8 cellular contexts compared by ENCODE assay signal in the genomic region with DNA sequence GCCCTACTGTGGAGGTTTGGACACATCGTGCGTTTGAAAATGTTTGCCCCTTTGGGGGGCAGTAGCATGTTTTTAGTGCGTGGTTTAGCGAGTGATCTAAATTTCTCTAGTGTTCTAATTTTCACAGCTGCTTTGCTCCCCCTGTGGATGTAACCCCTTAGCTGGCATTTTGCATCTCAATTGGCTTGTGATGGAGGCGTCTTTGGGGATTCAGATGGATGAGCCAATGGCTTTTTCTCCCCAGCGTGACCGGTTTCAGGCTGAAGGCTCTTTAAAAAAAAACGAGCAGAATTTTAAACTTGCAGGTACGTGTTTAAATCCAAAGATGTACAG. TPM values are rescaled to one million over a fixed set of nuclear protein-coding genes. Genes with fewer than 3 reads are reported as not detected.
DNase-seq lines count a peak whose midpoint lies in the region; ATAC-seq and TF ChIP-seq lines count a peak whose summit lies in the region.

No MANE protein-coding gene starts in this region.

- H2AFZ ChIP-seq in OCI-LY1 (ENCODE audit: low read length) (0 out of 2 replicates have a peak overlapping the region, but pooled peaks have one; percentile 2), osteoblast (ENCODE audit: low read length) (peak overlapping the region; percentile 99)

- peak; percentile 12 for ATAC-seq in GM19467 (IDR thresholded peaks at IDR 0.05; ENCODE audit: unreplicated experiment)
- peak; percentile 19 for ATAC-seq in HG03521 (IDR thresholded peaks at IDR 0.05; ENCODE audit: unreplicated experiment)

- H3K79me2 ChIP-seq in OCI-LY1 (ENCODE audit: insufficient read depth, low read length) (peaks cover 54% of the 10 kb centered on the region), osteoblast (ENCODE audit: insufficient read depth, low read length) (peaks cover 32% of the 10 kb centered on the region)

- DNase-seq in DMS114 treated with DMSO at 0.1 percent for 48 hours (lab: John Stamatoyannopoulos, UW; ENCODE audit: unreplicated experiment) = peak; percentile 82
- DNase-seq in epithelial cell of prostate (ENCODE audit: low read depth, low spot score) = no peak
- DNase-seq in osteoblast (ENCODE audit: insufficient read length, low spot score, missing footprints) = peak; percentile 85
- DNase-seq in NK-92 treated with Interleukin-12 subunit alpha and Interleukin-12 subunit beta, amount 100 ng/mL, for 24 hours (lab: John Stamatoyannopoulos, UW) = no peak
- DNase-seq in T1000 (lab: John Stamatoyannopoulos, UW) = no peak

- H3K9ac ChIP-seq in OCI-LY1 (ENCODE audit: low read length) = peak overlapping the region; percentile 92

- no peaks in the 10 kb centered on the region for H3F3A ChIP-seq in OCI-LY1 (ENCODE audit: insufficient read depth, low read length)

- TF ChIP-seq CTCF in OCI-LY1 (IDR thresholded peaks at IDR 0.05; ENCODE audit: low read length) (peak; percentile 21), osteoblast (IDR thresholded peaks at IDR 0.05; ENCODE audit: extremely low read depth, low read depth, low read length) (no peak)

- no peaks in the 10 kb centered on the region for H4K20me1 ChIP-seq in OCI-LY1 (ENCODE audit: insufficient read depth, low read length)
- H4K20me1 ChIP-seq in osteoblast (ENCODE audit: insufficient read depth, low read length) = no peaks in the 10 kb centered on the region

- peak overlapping the region; percentile 68 for H3K27ac ChIP-seq in OCI-LY1 (ENCODE audit: low read depth, low read length, poor library complexity, severe bottlenecking)
- peak overlapping the region; percentile 62 for H3K27ac ChIP-seq in epithelial cell of prostate
- H3K27ac ChIP-seq in osteoblast (ENCODE audit: low read depth, low read length) = peak overlapping the region; percentile 92

- no peaks in the 10 kb centered on the region for H3K9me2 ChIP-seq in OCI-LY1 (ENCODE audit: low read depth, low read length)

- no peaks in the 10 kb centered on the region for H3K27me3 ChIP-seq in OCI-LY1 (ENCODE audit: insufficient read depth, low read length)
- no peaks in the 10 kb centered on the region for H3K27me3 ChIP-seq in osteoblast (ENCODE audit: insufficient read depth, low read length)

- H3K36me3 ChIP-seq in OCI-LY1 (ENCODE audit: insufficient read depth, low read length) (peaks cover 20% of the 10 kb centered on the region; the same call in 1 of the 2 replicates), osteoblast (ENCODE audit: insufficient read depth, low read length) (no peaks in the 10 kb centered on the region)

- H3K9me3 ChIP-seq in OCI-LY1 (ENCODE audit: low read length) = no peaks in the 10 kb centered on the region
- H3K9me3 ChIP-seq in osteoblast (ENCODE audit: low read depth, low read length) = no peaks in the 10 kb centered on the region

- peak overlapping the region; percentile 87 for H3K4me3 ChIP-seq in OCI-LY1 (ENCODE audit: low read depth, low read length, poor library complexity, severe bottlenecking)
- H3K4me3 ChIP-seq in osteoblast (ENCODE audit: insufficient read depth, low read length) = peak overlapping the region; percentile 94

- H3K4me1 ChIP-seq in OCI-LY1 (ENCODE audit: insufficient read depth, low read length, severe bottlenecking) = peaks cover 44% of the 10 kb centered on the region
- peaks cover 20% of the 10 kb centered on the region for H3K4me1 ChIP-seq in osteoblast (ENCODE audit: insufficient read depth, low read length)

- peak overlapping the region; percentile 89 for H3K4me2 ChIP-seq in OCI-LY1 (ENCODE audit: low read length)
- H3K4me2 ChIP-seq in osteoblast (ENCODE audit: insufficient read depth, low read length) = peak overlapping the region; percentile 97

RNA-seq across cellular contexts. Expression of a gene that starts 0.8 kb away (rescaled TPM):
- 2.9 and 3.3 TPM in 2 replicates for total RNA-seq in osteoblast

Comparison
In these comparisons a context has a peak if more than half of its experiments do, and no peak if none do; other contexts are left out.
1. DNase-seq: peak in DMS114 treated with DMSO at 0.1 percent for 48 hours (single experiment) and osteoblast (single experiment); none in epithelial cell of prostate (single experiment), NK-92 treated with Interleukin-12 subunit alpha and Interleukin-12 subunit beta, amount 100 ng/mL, for 24 hours (single experiment) and T1000 (single experiment).
2. Peak in every context shown above with its lines, with median percentiles within 50 percentile points of each other: H3K27ac ChIP-seq.